ENCODE assay signal across 27 cellular contexts in the genomic region with DNA sequence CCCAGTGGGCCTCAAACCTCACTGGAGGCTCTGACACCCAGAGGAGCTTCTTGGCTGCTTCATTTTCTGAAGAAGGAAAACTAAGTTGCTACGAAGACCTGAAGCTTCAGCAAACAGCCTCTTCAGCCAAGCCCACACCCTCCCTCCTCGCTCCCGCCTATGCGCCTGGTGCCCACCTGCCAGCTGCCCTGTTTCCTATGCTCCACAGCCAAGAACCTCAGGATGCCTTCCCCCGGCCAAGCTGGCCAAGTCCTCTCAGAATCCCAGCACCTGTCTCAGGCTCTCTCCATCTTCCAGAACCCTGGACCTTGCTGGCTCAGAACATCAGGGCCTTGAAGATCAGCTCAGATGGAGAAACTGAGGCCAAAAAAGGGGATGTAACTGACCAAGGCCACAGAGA.
DNase-seq lines count a peak whose midpoint lies in the region; ATAC-seq and TF ChIP-seq lines count a peak whose summit lies in the region.
"Had no signal": no experiment of that assay in that cellular context is flagged by ENCODE, and none has a peak within 500 bp of the region (broad histone marks: within the 10 kb centered on the region; RNA-seq: fewer than 3 reads in every experiment).

No MANE protein-coding gene starts in this region.

- H2AFZ ChIP-seq in GM23338 = no peak overlapping the region

- no peaks in the 10 kb centered on the region for H3F3A ChIP-seq in GM23338 (replicated peaks; ENCODE audit: low read depth)

- no peaks in the 10 kb centered on the region for H3K9me2 ChIP-seq in GM23338 (ENCODE audit: insufficient read depth)

- H3K27me3 ChIP-seq in GM23338 (ENCODE audit: insufficient read depth) = no peaks in the 10 kb centered on the region
- H3K27me3 ChIP-seq: MG63, right lobe of liver, testis, vagina had no signal

- POLR2A ChIA-PET in activated naive CD8-positive, alpha-beta T cell treated with anti-CD3 and anti-CD28 coated beads, Interleukin-2, amount 10 ng/mL, durations not matched to agents 7 days and 5 days (lab: Charles Lee) = interaction anchor here (0.5 kb wide), 1 partner anchor 123 kb away, joined by 4 read pairs; no protein-coding TSS in a partner anchor
- POLR2A ChIA-PET in naive thymus-derived CD8-positive, alpha-beta T cell (lab: Charles Lee) = interaction anchor here (0.7 kb wide), 1 partner anchor 13 kb away, joined by 3 read pairs; no protein-coding TSS in a partner anchor

- H3K4me1 Mint-ChIP-seq in activated T-cell treated with anti-CD3 and anti-CD28 coated beads, Interleukin-2, amount 50 U/mL, for 72 hours (ENCODE audit: low read depth) = peaks cover 43% of the 10 kb centered on the region
- H3K4me1 Mint-ChIP-seq in activated naive CD8-positive, alpha-beta T cell treated with anti-CD3 and anti-CD28 coated beads, Interleukin-2, amount 10 ng/mL, durations not matched to agents 7 days and 5 days = peaks cover 23% of the 10 kb centered on the region
- H3K4me1 Mint-ChIP-seq in naive thymus-derived CD8-positive, alpha-beta T cell = peaks cover 22 to 81% (median 72%) of the 10 kb centered on the region in 4 donors
- H3K4me1 Mint-ChIP-seq in GM23338 = no peaks in the 10 kb centered on the region
- H3K4me1 Mint-ChIP-seq: WTC11 had no signal

- TF ChIP-seq CTCF in GM23338 (conservative IDR thresholded peaks at IDR 0.05; ENCODE audit: low read depth in 2 of 2) = no peak

- no peak for DNase-seq in activated T-cell treated with anti-CD3 and anti-CD28 coated beads, Interleukin-2, amount 50 U/mL, for 72 hours
- DNase-seq in activated T-cell treated with anti-CD3 and anti-CD28 coated beads for 4 hours (no peak), AG08396 (ENCODE audit: low spot score) (no peak), Ammon's horn (ENCODE audit: low spot score) (no peak), GM23338 (ENCODE audit: low spot score) (no peak)
- no peak for DNase-seq in activated naive CD8-positive, alpha-beta T cell treated with anti-CD3 and anti-CD28 coated beads, Interleukin-2, amount 10 ng/mL, durations not matched to agents 7 days and 5 days
- no peak for DNase-seq in naive thymus-derived CD8-positive, alpha-beta T cell
- DNase-seq: activated gamma-delta T cell; amygdala; effector CD8-positive, alpha-beta T cell; glutamatergic neuron; KG1; MG63; NCI-H2029 treated with DMSO at 0.1 percent for 48 hours; NCI-H2227 treated with DMSO at 0.1 percent for 48 hours; NCI-H69; right lobe of liver; SIG-M5; stimulated activated naive CD8-positive, alpha-beta T cell treated with anti-CD3 and anti-CD28 coated beads, Interleukin-15, Interleukin-2, amounts not matched to agents 100 U/mL and 50 U/mL, for 24 hours; testis had no signal

- H4K20me1 ChIP-seq in GM23338 (replicated peaks; ENCODE audit: insufficient read depth) = no peaks in the 10 kb centered on the region

- peak overlapping the region; percentile 85 for H3K27ac Mint-ChIP-seq in activated T-cell treated with anti-CD3 and anti-CD28 coated beads, Interleukin-2, amount 50 U/mL, for 72 hours
- H3K27ac Mint-ChIP-seq in activated naive CD8-positive, alpha-beta T cell treated with anti-CD3 and anti-CD28 coated beads, Interleukin-2, amount 10 ng/mL, durations not matched to agents 7 days and 5 days = peak overlapping the region; percentile 4
- H3K27ac Mint-ChIP-seq in naive thymus-derived CD8-positive, alpha-beta T cell = peak overlapping the region in 8 of 10 donors; percentile 20 to 89 (median 70)
- no peak overlapping the region for H3K27ac Mint-ChIP-seq in GM23338
- H3K27ac Mint-ChIP-seq: WTC11 had no signal

- no peak for ATAC-seq in activated T-cell treated with anti-CD3 and anti-CD28 coated beads, Interleukin-2, amount 50 U/mL, for 72 hours (replicated peaks in 1 of 2)
- ATAC-seq in activated naive CD8-positive, alpha-beta T cell treated with anti-CD3 and anti-CD28 coated beads, Interleukin-2, amount 10 ng/mL, durations not matched to agents 7 days and 5 days (ENCODE audit: low read depth) = no peak
- ATAC-seq in naive thymus-derived CD8-positive, alpha-beta T cell = no peak
- ATAC-seq in GM18505 (IDR thresholded peaks at IDR 0.05; ENCODE audit: unreplicated experiment) (no peak), GM23338 (no peak)
- ATAC-seq: A549; HCT116; right lobe of liver; stimulated activated naive CD8-positive, alpha-beta T cell treated with anti-CD3 and anti-CD28 coated beads, Interleukin-15, Interleukin-2, amounts not matched to agents 100 U/mL and 50 U/mL, for 24 hours; WTC11 had no signal

- no peak overlapping the region for H3K4me3 Mint-ChIP-seq in activated T-cell treated with anti-CD3 and anti-CD28 coated beads, Interleukin-2, amount 50 U/mL, for 72 hours
- H3K4me3 Mint-ChIP-seq in activated naive CD8-positive, alpha-beta T cell treated with anti-CD3 and anti-CD28 coated beads, Interleukin-2, amount 10 ng/mL, durations not matched to agents 7 days and 5 days = no peak overlapping the region
- no peak overlapping the region for H3K4me3 Mint-ChIP-seq in naive thymus-derived CD8-positive, alpha-beta T cell
- no peak overlapping the region for H3K4me3 Mint-ChIP-seq in GM23338
- H3K4me3 Mint-ChIP-seq: B cell, WTC11 had no signal

- TF ChIP-seq POLR2A in GM18505 (IDR thresholded peaks at IDR 0.05; ENCODE audit: borderline replicate concordance, extremely low read depth, insufficient read depth, insufficient read length) = no peak

- H3K9me3 Mint-ChIP-seq in activated T-cell treated with anti-CD3 and anti-CD28 coated beads, Interleukin-2, amount 50 U/mL, for 72 hours = peaks cover 0 to 3% of the 10 kb centered on the region in 2 donors
- H3K9me3 Mint-ChIP-seq in activated naive CD8-positive, alpha-beta T cell treated with anti-CD3 and anti-CD28 coated beads, Interleukin-2, amount 10 ng/mL, durations not matched to agents 7 days and 5 days = no peaks in the 10 kb centered on the region
- H3K9me3 Mint-ChIP-seq in naive thymus-derived CD8-positive, alpha-beta T cell = no peaks in the 10 kb centered on the region
- H3K9me3 Mint-ChIP-seq in GM23338 = no peaks in the 10 kb centered on the region

- H3K4me2 ChIP-seq in GM23338 = no peak overlapping the region
- H3K4me2 ChIP-seq: A549 had no signal

- no peaks in the 10 kb centered on the region for H3K36me3 ChIP-seq in GM23338 (ENCODE audit: insufficient read depth)
- H3K36me3 ChIP-seq: right lobe of liver, vagina had no signal

- H3K4me3 ChIP-seq in GM23338 = no peak overlapping the region
- H3K4me3 ChIP-seq: A549, lung, MG63, right lobe of liver, testis, vagina had no signal

- peaks cover 12 to 39% of the 10 kb centered on the region in 2 donors for H3K36me3 Mint-ChIP-seq in activated T-cell treated with anti-CD3 and anti-CD28 coated beads, Interleukin-2, amount 50 U/mL, for 72 hours (ENCODE audit: insufficient read depth in 2 of 2)
- peaks cover 57% of the 10 kb centered on the region for H3K36me3 Mint-ChIP-seq in activated naive CD8-positive, alpha-beta T cell treated with anti-CD3 and anti-CD28 coated beads, Interleukin-2, amount 10 ng/mL, durations not matched to agents 7 days and 5 days
- H3K36me3 Mint-ChIP-seq in naive thymus-derived CD8-positive, alpha-beta T cell = peaks cover 5 to 81% (median 16%) of the 10 kb centered on the region in 3 donors
- no peaks in the 10 kb centered on the region for H3K36me3 Mint-ChIP-seq in GM23338 (ENCODE audit: low read depth)
- H3K36me3 Mint-ChIP-seq: WTC11 had no signal

- H3K79me2 ChIP-seq in GM23338 (replicated peaks; ENCODE audit: insufficient read depth) = no peaks in the 10 kb centered on the region

- no peaks in the 10 kb centered on the region for H3K27me3 Mint-ChIP-seq in activated T-cell treated with anti-CD3 and anti-CD28 coated beads, Interleukin-2, amount 50 U/mL, for 72 hours (ENCODE audit: low read depth)
- no peaks in the 10 kb centered on the region for H3K27me3 Mint-ChIP-seq in activated naive CD8-positive, alpha-beta T cell treated with anti-CD3 and anti-CD28 coated beads, Interleukin-2, amount 10 ng/mL, durations not matched to agents 7 days and 5 days
- no peaks in the 10 kb centered on the region for H3K27me3 Mint-ChIP-seq in naive thymus-derived CD8-positive, alpha-beta T cell
- H3K27me3 Mint-ChIP-seq in GM23338 (ENCODE audit: insufficient read depth, low read depth, poor library complexity) = peaks cover 6% of the 10 kb centered on the region
- H3K27me3 Mint-ChIP-seq: B cell had no signal

- no peak overlapping the region for H3K27ac ChIP-seq in GM23338 (ENCODE audit: low read depth)
- H3K27ac ChIP-seq: A549, right lobe of liver, testis, vagina had no signal

- H3K4me1 ChIP-seq in GM23338 (ENCODE audit: insufficient read depth) = no peaks in the 10 kb centered on the region
- H3K4me1 ChIP-seq: A549, right lobe of liver had no signal

TF ChIP-seq in GM23338, 12 proteins besides CTCF, POLR2A, EP300 and RAD21:
- TF ChIP-seq EZH2phosphoT487 (IDR thresholded peaks at IDR 0.05; ENCODE audit: unreplicated experiment) (no peak), STAT1 (IDR thresholded peaks at IDR 0.05; ENCODE audit: unreplicated experiment) (no peak), NANOG (IDR thresholded peaks at IDR 0.05; ENCODE audit: borderline replicate concordance) (no peak)
- TF ChIP-seq, protein P1, sequence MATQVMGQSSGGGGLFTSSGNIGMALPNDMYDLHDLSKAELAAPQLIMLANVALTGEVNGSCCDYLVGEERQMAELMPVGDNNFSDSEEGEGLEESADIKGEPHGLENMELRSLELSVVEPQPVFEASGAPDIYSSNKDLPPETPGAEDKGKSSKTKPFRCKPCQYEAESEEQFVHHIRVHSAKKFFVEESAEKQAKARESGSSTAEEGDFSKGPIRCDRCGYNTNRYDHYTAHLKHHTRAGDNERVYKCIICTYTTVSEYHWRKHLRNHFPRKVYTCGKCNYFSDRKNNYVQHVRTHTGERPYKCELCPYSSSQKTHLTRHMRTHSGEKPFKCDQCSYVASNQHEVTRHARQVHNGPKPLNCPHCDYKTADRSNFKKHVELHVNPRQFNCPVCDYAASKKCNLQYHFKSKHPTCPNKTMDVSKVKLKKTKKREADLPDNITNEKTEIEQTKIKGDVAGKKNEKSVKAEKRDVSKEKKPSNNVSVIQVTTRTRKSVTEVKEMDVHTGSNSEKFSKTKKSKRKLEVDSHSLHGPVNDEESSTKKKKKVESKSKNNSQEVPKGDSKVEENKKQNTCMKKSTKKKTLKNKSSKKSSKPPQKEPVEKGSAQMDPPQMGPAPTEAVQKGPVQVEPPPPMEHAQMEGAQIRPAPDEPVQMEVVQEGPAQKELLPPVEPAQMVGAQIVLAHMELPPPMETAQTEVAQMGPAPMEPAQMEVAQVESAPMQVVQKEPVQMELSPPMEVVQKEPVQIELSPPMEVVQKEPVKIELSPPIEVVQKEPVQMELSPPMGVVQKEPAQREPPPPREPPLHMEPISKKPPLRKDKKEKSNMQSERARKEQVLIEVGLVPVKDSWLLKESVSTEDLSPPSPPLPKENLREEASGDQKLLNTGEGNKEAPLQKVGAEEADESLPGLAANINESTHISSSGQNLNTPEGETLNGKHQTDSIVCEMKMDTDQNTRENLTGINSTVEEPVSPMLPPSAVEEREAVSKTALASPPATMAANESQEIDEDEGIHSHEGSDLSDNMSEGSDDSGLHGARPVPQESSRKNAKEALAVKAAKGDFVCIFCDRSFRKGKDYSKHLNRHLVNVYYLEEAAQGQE (IDR thresholded peaks at IDR 0.05; ENCODE audit: unreplicated experiment) = no peak
